ENCODE assay signal across 7 cellular contexts in genomic region chr9:132771752-132772151, GRCh38.
DNase-seq lines count a peak whose midpoint lies in the region; ATAC-seq, FAIRE-seq and TF ChIP-seq lines count a peak whose summit lies in the region.
"Not testable (repeated sequence)": the region's sequence is repeated elsewhere in the genome, so short reads cannot be mapped to it uniquely, and the experiment has no call there.

No MANE protein-coding gene starts in this region.

- WGBS in HepG2 (ENCODE audit: low lambda C conversion rate) = 100% methylated on average over 4 of the region's 5 CpGs

- not testable (repeated sequence) for BruUV-seq in HepG2 (replicated peaks; lab: Mats Ljungman, UMichigan)

- POLR2A ChIA-PET in CD4-positive, alpha-beta memory T cell (lab: Charles Lee; ENCODE audit: partially characterized antibody); T-cell (lab: Charles Lee); HepG2 (lab: Yijun Ruan, JAX): not testable (repeated sequence)

- ATAC-seq in T-cell (replicated peaks in 1 of 4); activated T-cell treated with anti-CD3 and anti-CD28 coated beads, Interleukin-2, amount 50 U/mL, for 4 hours; HepG2: not testable (repeated sequence)

- in situ Hi-C loops in HepG2 (cut with HindIII; ENCODE audit: extremely low pct_ligation_motif_present, low pct_unique_long_range_greater_than_20kb) = not testable (repeated sequence)

- H3K4me1 ChIP-seq in CD4-positive, alpha-beta memory T cell (ENCODE audit: insufficient read depth, low read length) = peaks cover 16% of the 10 kb centered on the region
- peaks cover 30% of the 10 kb centered on the region for H3K4me1 ChIP-seq in HepG2 (ENCODE audit: insufficient read depth, low read length)

- H3K79me2 ChIP-seq in HepG2 (ENCODE audit: insufficient read depth, low read length) = not testable (repeated sequence)

- not testable (repeated sequence) for H3K4me2 ChIP-seq in HepG2 (ENCODE audit: low read depth, low read length)

- H3K4me3 ChIP-seq in CD4-positive, alpha-beta memory T cell (ENCODE audit: low read length in 2 of 2); HepG2 (replicated peaks in 1 of 3; ENCODE audit: insufficient read depth in 1 of 3, low read depth in 2 of 3, low read length in 3 of 3): not testable (repeated sequence)

- H3K9me3 Mint-ChIP-seq in CD4-positive, alpha-beta memory T cell; T-cell; activated T-cell treated with anti-CD3 and anti-CD28 coated beads, Interleukin-2, amount 50 U/mL, for 4 hours; activated naive CD4-positive, alpha-beta T cell treated with anti-CD3 and anti-CD28 coated beads, Interleukin-2, amount 50 U/mL, for 24 hours; nephron: not testable (repeated sequence)
- H3K9me3 Mint-ChIP-seq in chondrocyte (ENCODE audit: low read depth) = peaks cover 18% of the 10 kb centered on the region

- H3K27me3 Mint-ChIP-seq in CD4-positive, alpha-beta memory T cell; T-cell; activated T-cell treated with anti-CD3 and anti-CD28 coated beads, Interleukin-2, amount 50 U/mL, for 4 hours (ENCODE audit: low read depth); activated naive CD4-positive, alpha-beta T cell treated with anti-CD3 and anti-CD28 coated beads, Interleukin-2, amount 50 U/mL, for 24 hours; chondrocyte (ENCODE audit: low read depth); nephron (ENCODE audit: low read depth): not testable (repeated sequence)

- peak overlapping the region in 4 of 7 donors; percentile 2 to 82 (median 38) for H3K27ac Mint-ChIP-seq in CD4-positive, alpha-beta memory T cell
- peak overlapping the region; percentile 5 to 22 for H3K27ac Mint-ChIP-seq in T-cell
- H3K27ac Mint-ChIP-seq in activated naive CD4-positive, alpha-beta T cell treated with anti-CD3 and anti-CD28 coated beads, Interleukin-2, amount 50 U/mL, for 24 hours; chondrocyte (ENCODE audit: unreplicated experiment); nephron: not testable (repeated sequence)

- H3K36me3 ChIP-seq in CD4-positive, alpha-beta memory T cell (ENCODE audit: insufficient read depth, low read length); HepG2 (replicated peaks in 1 of 2; ENCODE audit: control insufficient read depth in 1 of 2, insufficient read depth in 2 of 2, low read length in 2 of 2): not testable (repeated sequence)

- H4K20me1 ChIP-seq in HepG2 (ENCODE audit: insufficient read depth, low read length) = not testable (repeated sequence)

- not testable (repeated sequence) for H3K27ac ChIP-seq in CD4-positive, alpha-beta memory T cell (ENCODE audit: low read depth, low read length); HepG2 (ENCODE audit: extremely low read length, insufficient read depth, low read length)

- not testable (repeated sequence) for TF ChIP-seq POLR2A in HepG2 (IDR thresholded peaks at IDR 0.05; ENCODE audit: insufficient read depth in 1 of 2, low read depth in 2 of 2, low read length in 2 of 2)

- not testable (repeated sequence) for TF ChIP-seq EP300 in HepG2 (IDR thresholded peaks at IDR 0.05; ENCODE audit: low read depth in 2 of 2, low read length in 2 of 2); HepG2 (CRISPR knock-in tag; IDR thresholded peaks at IDR 0.05; ENCODE audit: borderline replicate concordance)

- not testable (repeated sequence) for H3K9me3 ChIP-seq in CD4-positive, alpha-beta memory T cell (ENCODE audit: control insufficient read depth in 1 of 2, low read length in 2 of 2); HepG2 (ENCODE audit: low read length)

- not testable (repeated sequence) for TF ChIP-seq RAD21 in HepG2 (CRISPR knock-in tag; IDR thresholded peaks at IDR 0.05)

- not testable (repeated sequence) for H3K27me3 ChIP-seq in CD4-positive, alpha-beta memory T cell (ENCODE audit: insufficient read depth, low read length); HepG2 (ENCODE audit: control insufficient read depth in 1 of 2, insufficient read depth in 2 of 2, low read length in 2 of 2)

- not testable (repeated sequence) for TF ChIP-seq CTCF in chondrocyte (IDR thresholded peaks at IDR 0.05); HepG2 (CRISPR knock-in tag; IDR thresholded peaks at IDR 0.05); nephron (IDR thresholded peaks at IDR 0.05; ENCODE audit: unreplicated experiment in 3 of 3)

- not testable (repeated sequence) for H3K9ac ChIP-seq in HepG2 (ENCODE audit: insufficient read depth, low read depth, low read length)

- peak overlapping the region in 4 of 8 donors; percentile 26 to 98 (median 68) for H3K4me3 Mint-ChIP-seq in CD4-positive, alpha-beta memory T cell
- H3K4me3 Mint-ChIP-seq in T-cell (peak overlapping the region in 2 of 3 donors; percentile 96), nephron (peak overlapping the region in 2 of 3 experiments; percentile 57 to 72)
- peak overlapping the region; percentile 22 for H3K4me3 Mint-ChIP-seq in activated T-cell treated with anti-CD3 and anti-CD28 coated beads, Interleukin-2, amount 50 U/mL, for 4 hours
- peak overlapping the region; percentile 30 for H3K4me3 Mint-ChIP-seq in activated naive CD4-positive, alpha-beta T cell treated with anti-CD3 and anti-CD28 coated beads, Interleukin-2, amount 50 U/mL, for 24 hours
- H3K4me3 Mint-ChIP-seq in chondrocyte (ENCODE audit: unreplicated experiment) = not testable (repeated sequence)

- CTCF ChIA-PET in CD4-positive, alpha-beta memory T cell (lab: Charles Lee; ENCODE audit: partially characterized antibody); T-cell (lab: Charles Lee); HepG2 (lab: Yijun Ruan, JAX; ENCODE audit: low intra/inter-chr PET ratio, low total read pairs): not testable (repeated sequence)

- H3K36me3 Mint-ChIP-seq in CD4-positive, alpha-beta memory T cell; T-cell; activated T-cell treated with anti-CD3 and anti-CD28 coated beads, Interleukin-2, amount 50 U/mL, for 4 hours (ENCODE audit: insufficient read depth); activated naive CD4-positive, alpha-beta T cell treated with anti-CD3 and anti-CD28 coated beads, Interleukin-2, amount 50 U/mL, for 24 hours; chondrocyte (ENCODE audit: low read depth): not testable (repeated sequence)
- H3K36me3 Mint-ChIP-seq in nephron (ENCODE audit: low read depth) = peaks cover 11% of the 10 kb centered on the region

- intact Hi-C loops in CD4-positive, alpha-beta memory T cell (cut with micrococcal nuclease); HepG2 (cut with micrococcal nuclease; ENCODE audit: unreplicated experiment): not testable (repeated sequence)

- H2AFZ ChIP-seq in HepG2 (ENCODE audit: low read length) = not testable (repeated sequence)

- peaks cover 15 to 37% (median 16%) of the 10 kb centered on the region in 4 donors for H3K4me1 Mint-ChIP-seq in CD4-positive, alpha-beta memory T cell
- H3K4me1 Mint-ChIP-seq in T-cell = peaks cover 25 to 32% (median 25%) of the 10 kb centered on the region in 3 donors
- H3K4me1 Mint-ChIP-seq in activated T-cell treated with anti-CD3 and anti-CD28 coated beads, Interleukin-2, amount 50 U/mL, for 4 hours (ENCODE audit: low read depth) = peaks cover 19% of the 10 kb centered on the region
- peaks cover 25% of the 10 kb centered on the region for H3K4me1 Mint-ChIP-seq in activated naive CD4-positive, alpha-beta T cell treated with anti-CD3 and anti-CD28 coated beads, Interleukin-2, amount 50 U/mL, for 24 hours
- H3K4me1 Mint-ChIP-seq in chondrocyte (ENCODE audit: low read depth); nephron: not testable (repeated sequence)

- not testable (repeated sequence) for FAIRE-seq in HepG2 (lab: Jason Lieb, UNC)

- not testable (repeated sequence) for DNase-seq in CD4-positive, alpha-beta memory T cell; T-cell; activated T-cell treated with anti-CD3 and anti-CD28 coated beads, Interleukin-2, amount 50 U/mL, for 4 hours; HepG2 (ENCODE audit: low spot score)
- DNase-seq in chondrocyte (ENCODE audit: low spot score) = peak; percentile 13

TF ChIP-seq in HepG2, 621 proteins besides CTCF, POLR2A, EP300 and RAD21:
- peak; percentile 47; the same call in 1 of the 2 replicates for TF ChIP-seq ZNF431 (CRISPR knock-in tag; IDR thresholded peaks at IDR 0.05; ENCODE audit: borderline replicate concordance, low read depth)
